33 cellular contexts compared by ENCODE assay signal in the genomic region with DNA sequence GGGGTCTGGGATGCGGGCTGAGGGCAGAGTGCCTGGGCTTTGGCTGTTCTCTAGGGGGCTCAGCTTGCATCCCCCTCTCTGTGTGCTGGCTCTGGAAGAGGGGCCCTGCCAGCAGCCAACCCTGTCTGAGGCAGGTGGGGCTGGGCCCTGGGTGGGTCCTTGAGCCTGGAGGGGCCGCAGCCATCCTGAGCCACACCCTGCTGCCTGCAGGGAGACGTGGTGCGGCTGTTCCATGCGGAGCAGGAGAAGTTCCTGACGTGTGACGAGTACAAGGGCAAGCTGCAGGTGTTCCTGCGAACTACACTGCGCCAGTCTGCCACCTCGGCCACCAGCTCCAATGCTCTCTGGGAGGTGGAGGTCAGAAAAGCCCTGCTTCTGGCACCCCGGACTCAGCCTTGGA.
"Had no signal": no experiment of that assay in that cellular context is flagged by ENCODE, and none has a peak within 500 bp of the region (broad histone marks: within the 10 kb centered on the region; RNA-seq: fewer than 3 reads in every experiment).

No MANE protein-coding gene starts in this region.

- H3K4me1 Mint-ChIP-seq: activated CD4-positive, alpha-beta memory T cell treated with anti-CD3 and anti-CD28 coated beads, Interleukin-2, amount 10 ng/mL, durations not matched to agents 7 days and 5 days; activated CD4-positive, alpha-beta T cell treated with anti-CD3 and anti-CD28 coated beads, Interleukin-2, amount 10 ng/mL, durations not matched to agents 7 days and 5 days; activated naive CD8-positive, alpha-beta T cell treated with anti-CD3 and anti-CD28 coated beads for 36 hours; activated naive CD8-positive, alpha-beta T cell treated with anti-CD3 and anti-CD28 coated beads, Interleukin-2, amount 50 U/mL, for 24 hours; WTC11 had no signal

- H3K36me3 ChIP-seq: adrenal gland had no signal

- H3K4me3 Mint-ChIP-seq: activated CD4-positive, alpha-beta memory T cell treated with anti-CD3 and anti-CD28 coated beads, Interleukin-2, amount 10 ng/mL, durations not matched to agents 7 days and 5 days; activated CD4-positive, alpha-beta T cell treated with anti-CD3 and anti-CD28 coated beads, Interleukin-2, amount 10 ng/mL, durations not matched to agents 7 days and 5 days; activated naive CD8-positive, alpha-beta T cell treated with anti-CD3 and anti-CD28 coated beads for 36 hours; activated naive CD8-positive, alpha-beta T cell treated with anti-CD3 and anti-CD28 coated beads, Interleukin-2, amount 50 U/mL, for 24 hours; activated T-cell treated with anti-CD3 and anti-CD28 coated beads, Interleukin-2, amount 50 U/mL, for 24 hours; activated T-cell treated with anti-CD3 and anti-CD28 coated beads, Interleukin-2, amount 50 U/mL, for 72 hours; effector memory CD8-positive, alpha-beta T cell; WTC11 had no signal

- H3K27me3 Mint-ChIP-seq: activated CD4-positive, alpha-beta memory T cell treated with anti-CD3 and anti-CD28 coated beads, Interleukin-2, amount 10 ng/mL, durations not matched to agents 7 days and 5 days; activated CD4-positive, alpha-beta T cell treated with anti-CD3 and anti-CD28 coated beads, Interleukin-2, amount 10 ng/mL, durations not matched to agents 7 days and 5 days; activated naive CD8-positive, alpha-beta T cell treated with anti-CD3 and anti-CD28 coated beads for 36 hours; activated naive CD8-positive, alpha-beta T cell treated with anti-CD3 and anti-CD28 coated beads, Interleukin-2, amount 50 U/mL, for 24 hours; activated T-cell treated with anti-CD3 and anti-CD28 coated beads, Interleukin-2, amount 50 U/mL, for 24 hours; effector memory CD8-positive, alpha-beta T cell had no signal

- H3K9me3 ChIP-seq: adrenal gland, body of pancreas, esophagus muscularis mucosa, gastrocnemius medialis had no signal

- H3K27ac ChIP-seq: adrenal gland, body of pancreas, esophagus muscularis mucosa, foreskin keratinocyte, gastrocnemius medialis, VCaP had no signal

- H3K9me3 Mint-ChIP-seq: activated CD4-positive, alpha-beta memory T cell treated with anti-CD3 and anti-CD28 coated beads, Interleukin-2, amount 10 ng/mL, durations not matched to agents 7 days and 5 days; activated CD4-positive, alpha-beta T cell treated with anti-CD3 and anti-CD28 coated beads, Interleukin-2, amount 10 ng/mL, durations not matched to agents 7 days and 5 days; activated naive CD8-positive, alpha-beta T cell treated with anti-CD3 and anti-CD28 coated beads for 36 hours; activated naive CD8-positive, alpha-beta T cell treated with anti-CD3 and anti-CD28 coated beads, Interleukin-2, amount 50 U/mL, for 24 hours; activated T-cell treated with anti-CD3 and anti-CD28 coated beads, Interleukin-2, amount 50 U/mL, for 24 hours; activated T-cell treated with anti-CD3 and anti-CD28 coated beads, Interleukin-2, amount 50 U/mL, for 72 hours; effector memory CD8-positive, alpha-beta T cell; WTC11 had no signal

- H3K27ac Mint-ChIP-seq: activated CD4-positive, alpha-beta memory T cell treated with anti-CD3 and anti-CD28 coated beads, Interleukin-2, amount 10 ng/mL, durations not matched to agents 7 days and 5 days; activated CD4-positive, alpha-beta T cell treated with anti-CD3 and anti-CD28 coated beads, Interleukin-2, amount 10 ng/mL, durations not matched to agents 7 days and 5 days; activated naive CD8-positive, alpha-beta T cell treated with anti-CD3 and anti-CD28 coated beads for 36 hours; activated naive CD8-positive, alpha-beta T cell treated with anti-CD3 and anti-CD28 coated beads, Interleukin-2, amount 50 U/mL, for 24 hours; activated T-cell treated with anti-CD3 and anti-CD28 coated beads, Interleukin-2, amount 50 U/mL, for 24 hours; activated T-cell treated with anti-CD3 and anti-CD28 coated beads, Interleukin-2, amount 50 U/mL, for 72 hours; WTC11 had no signal

- H3K4me1 ChIP-seq: adrenal gland, body of pancreas, esophagus muscularis mucosa, foreskin keratinocyte had no signal

- ATAC-seq: activated naive CD8-positive, alpha-beta T cell treated with anti-CD3 and anti-CD28 coated beads, Interleukin-2, amount 50 U/mL, for 24 hours; activated T-cell treated with anti-CD3 and anti-CD28 coated beads, Interleukin-2, amount 50 U/mL, for 72 hours; body of pancreas; effector memory CD8-positive, alpha-beta T cell; foreskin keratinocyte; gastrocnemius medialis; WTC11 had no signal

- DNase-seq: activated CD4-positive, alpha-beta memory T cell treated with anti-CD3 and anti-CD28 coated beads, Interleukin-2, amount 10 ng/mL, durations not matched to agents 7 days and 5 days; activated CD4-positive, alpha-beta T cell treated with anti-CD3 and anti-CD28 coated beads for 1 hour; activated CD4-positive, alpha-beta T cell treated with anti-CD3 and anti-CD28 coated beads for 4 hours; activated CD4-positive, alpha-beta T cell treated with anti-CD3 and anti-CD28 coated beads, Interleukin-2, amount 10 ng/mL, durations not matched to agents 7 days and 5 days; activated CD4-positive, alpha-beta T cell treated with anti-CD3 and anti-CD28 coated beads, Interleukin-2, amount 50 U/mL, for 4 hours; activated CD8-positive, alpha-beta memory T cell treated with anti-CD3 and anti-CD28 coated beads, Interleukin-2, amount 50 U/mL, for 48 hours; activated effector memory CD4-positive, alpha-beta T cell treated with Interleukin-2 at 50 U/mL for 16 hours; activated gamma-delta T cell treated with Interleukin-2 at 50 U/mL for 16 hours; activated naive CD4-positive, alpha-beta T cell treated with anti-CD3 and anti-CD28 coated beads, Interleukin-2, amount 50 U/mL, for 16 hours; activated naive CD4-positive, alpha-beta T cell treated with Interleukin-2 at 50 U/mL for 16 hours; activated naive CD8-positive, alpha-beta T cell treated with anti-CD3 and anti-CD28 coated beads for 36 hours; activated naive CD8-positive, alpha-beta T cell treated with anti-CD3 and anti-CD28 coated beads, Interleukin-2, amount 50 U/mL, for 24 hours; activated T-cell treated with anti-CD3 and anti-CD28 coated beads for 4 hours; activated T-cell treated with anti-CD3 and anti-CD28 coated beads, Interleukin-2, amount 50 U/mL, for 24 hours; activated T-cell treated with anti-CD3 and anti-CD28 coated beads, Interleukin-2, amount 50 U/mL, for 72 hours; adrenal gland; amygdala; aorta; body of pancreas; caudate nucleus; cortex of kidney; dermis blood vessel endothelial cell; effector CD4-positive, alpha-beta T cell; effector memory CD8-positive, alpha-beta T cell; erythroblast; gastrocnemius medialis; glutamatergic neuron; T-helper 1 cell; T-helper 2 cell had no signal

- H3K27me3 ChIP-seq: adrenal gland, body of pancreas, foreskin keratinocyte, gastrocnemius medialis had no signal

- H3K4me3 ChIP-seq: adrenal gland, body of pancreas, esophagus muscularis mucosa, gastrocnemius medialis had no signal
